ENCODE assay signal across 24 cellular contexts in the genomic region with DNA sequence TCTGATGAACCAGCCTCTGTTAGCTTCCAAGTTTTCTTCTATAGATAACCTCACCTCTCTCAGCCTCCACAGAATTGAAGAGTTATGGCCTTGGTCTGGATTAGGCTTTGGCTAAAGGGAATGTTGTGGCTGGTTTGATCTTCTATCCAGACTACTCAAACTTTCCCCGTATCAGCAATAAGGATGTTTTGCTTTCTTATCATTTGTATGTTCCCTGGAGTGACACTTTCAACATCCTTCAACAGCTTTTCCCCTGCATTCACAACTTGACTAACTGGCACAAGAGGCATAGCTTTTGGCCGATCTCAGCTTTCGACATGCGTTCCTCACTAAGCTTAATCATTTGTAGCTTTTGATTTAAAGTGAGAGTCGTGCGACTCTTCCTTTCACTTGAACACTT.
"Had no signal": no experiment of that assay in that cellular context is flagged by ENCODE, and none has a peak within 500 bp of the region (broad histone marks: within the 10 kb centered on the region; RNA-seq: fewer than 3 reads in every experiment).

No MANE protein-coding gene starts in this region.

- ATAC-seq: naive thymus-derived CD8-positive, alpha-beta T cell; pancreas; right cardiac atrium; sciatic nerve had no signal

- DNase-seq: hippocampal formation; kidney; left ventricle myocardium inferior; midbrain; naive thymus-derived CD8-positive, alpha-beta T cell; nucleus accumbens; pancreas; posterior cingulate gyrus; retina; right cardiac atrium; stimulated activated CD4-positive, alpha-beta T cell treated with anti-CD3 and anti-CD28 coated beads, Interleukin-12 subunit alpha, Interleukin-12 subunit beta, amount 100 ng/mL, for 4 hours; stimulated activated CD4-positive, alpha-beta T cell treated with anti-CD3 and anti-CD28 coated beads, Interleukin-15, amount 100 ng/mL, for 24 hours; stimulated activated CD4-positive, alpha-beta T cell treated with anti-CD3 and anti-CD28 coated beads, Interleukin-2, amount 100 ng/mL, for 24 hours; stimulated activated CD4-positive, alpha-beta T cell treated with anti-CD3 and anti-CD28 coated beads, Interleukin-4, amount 100 ng/mL, for 1 hour; stimulated activated naive CD4-positive, alpha-beta T cell; tibial artery; uterus had no signal

- H3K9me3 ChIP-seq: left ventricle myocardium inferior, pancreas, prostate gland, suprapubic skin, thoracic aorta, tibial artery, uterus had no signal

- FAIRE-seq: islet of Langerhans, kidney, pancreas had no signal

- H3K4me1 ChIP-seq: left ventricle myocardium inferior, pancreas, prostate gland, suprapubic skin, tibial artery, uterus had no signal

- H3K27me3 ChIP-seq: pancreas, suprapubic skin, tibial artery, uterus had no signal

- H3K4me3 ChIP-seq: left ventricle myocardium inferior, lung, pancreas, prostate gland, skin epidermis, suprapubic skin, thoracic aorta, tibial artery, uterus had no signal

- H3K27ac ChIP-seq: left ventricle myocardium inferior, pancreas, prostate gland, skin epidermis, suprapubic skin, thoracic aorta, tibial artery, uterus had no signal

- H3K36me3 ChIP-seq: left ventricle myocardium inferior, pancreas, prostate gland, suprapubic skin, thoracic aorta, tibial artery, uterus had no signal
